In genomic region chr7:92624298-92624996, GRCh38 we compare ENCODE assay signal across 21 cellular contexts. TPM values are rescaled to one million over a fixed set of nuclear protein-coding genes. Genes with fewer than 3 reads are reported as not detected.
A peak's percentile ranks its signal among the peaks of the same experiment; 100 is the strongest.
DNase-seq lines count a peak whose midpoint lies in the region; ATAC-seq and TF ChIP-seq lines count a peak whose summit lies in the region.
"Had no signal": no experiment of that assay in that cellular context is flagged by ENCODE, and none has a peak within 500 bp of the region (broad histone marks: within the 10 kb centered on the region; RNA-seq: fewer than 3 reads in every experiment).

No MANE protein-coding gene starts in this region.

- H3K4me1 ChIP-seq in osteoblast (ENCODE audit: insufficient read depth, low read length) = peaks cover 25% of the 10 kb centered on the region
- H3K4me1 ChIP-seq: colonic mucosa had no signal

- H3K4me1 Mint-ChIP-seq in T-helper 1 cell treated with Interleukin-12 subunit alpha and Interleukin-12 subunit beta and Interleukin-4 antibody, amounts not matched to agents 30 μg/mL and 1 μg/mL, for 36 hours (ENCODE audit: low read depth) = peaks cover 54% of the 10 kb centered on the region
- H3K4me1 Mint-ChIP-seq in Calu3 (ENCODE audit: low read depth, unreplicated experiment) = peaks cover 49% of the 10 kb centered on the region
- H3K4me1 Mint-ChIP-seq in activated CD4-positive, alpha-beta memory T cell treated with anti-CD3 and anti-CD28 coated beads for 36 hours (ENCODE audit: low read depth) = peaks cover 79% of the 10 kb centered on the region

- peaks cover 9% of the 10 kb centered on the region for H3K36me3 ChIP-seq in brain microvascular endothelial cell (replicated peaks)
- H3K36me3 ChIP-seq in osteoblast (ENCODE audit: insufficient read depth, low read length) = no peaks in the 10 kb centered on the region
- H3K36me3 ChIP-seq: colonic mucosa, upper lobe of left lung had no signal

- POLR2A ChIA-PET in activated CD4-positive, alpha-beta memory T cell treated with anti-CD3 and anti-CD28 coated beads for 36 hours (lab: Charles Lee) = interaction anchor here (0.6 to 1.9 kb wide), 3 partner anchors 11 to 212 kb away, joined by 3 to 7 read pairs (median 3); partner anchors contain the start of gene CDK6

- intact Hi-C loops in Calu3 (cut with micrococcal nuclease; ENCODE audit: unreplicated experiment) = no loop called here
- intact Hi-C loops in activated CD4-positive, alpha-beta memory T cell treated with anti-CD3 and anti-CD28 coated beads for 36 hours (cut with micrococcal nuclease) = no loop called here
- intact Hi-C loops in sciatic nerve (cut with DNase I) = loop anchor here (10.0 kb wide), 1 partner anchor 430 kb away; no protein-coding TSS in a partner anchor

- no peak for DNase-seq in T-helper 1 cell
- no peak for DNase-seq in Calu3
- no peak for DNase-seq in activated CD4-positive, alpha-beta memory T cell treated with anti-CD3 and anti-CD28 coated beads for 36 hours
- DNase-seq in brain microvascular endothelial cell = no peak
- no peak for DNase-seq in osteoblast (ENCODE audit: insufficient read length, low spot score, missing footprints)
- DNase-seq in sciatic nerve (ENCODE audit: low spot score) = no peak
- DNase-seq in anterior cingulate cortex (lab: John Stamatoyannopoulos, UW) = no peak
- DNase-seq: activated gamma-delta T cell; body of pancreas; CD4-positive, alpha-beta memory T cell; colonic mucosa; DMS53; NCI-H524 treated with DMSO at 0.1 percent for 48 hours; nucleus accumbens; spleen; stimulated activated CD4-positive, alpha-beta T cell treated with anti-CD3 and anti-CD28 coated beads, Interleukin-4, amount 100 ng/mL, for 4 hours; upper lobe of left lung had no signal

- H3K27me3 ChIP-seq in brain microvascular endothelial cell (replicated peaks) (no peaks in the 10 kb centered on the region), osteoblast (ENCODE audit: insufficient read depth, low read length) (no peaks in the 10 kb centered on the region)
- H3K27me3 ChIP-seq: body of pancreas, colonic mucosa, spleen, upper lobe of left lung had no signal

- H3K4me2 ChIP-seq in osteoblast (ENCODE audit: insufficient read depth, low read length) = no peak overlapping the region

- H3K27ac ChIP-seq in brain microvascular endothelial cell (peak overlapping the region; percentile 55), osteoblast (ENCODE audit: low read depth, low read length) (no peak overlapping the region)
- H3K27ac ChIP-seq: 22Rv1, body of pancreas, SK-N-MC, spleen, upper lobe of left lung had no signal

- H2AFZ ChIP-seq in osteoblast (ENCODE audit: low read length) = no peak overlapping the region

- no TSS peak for BruUV-seq in Calu3 (replicated peaks; lab: Mats Ljungman, UMichigan)

- peaks cover 19% of the 10 kb centered on the region for H3K9me3 Mint-ChIP-seq in T-helper 1 cell treated with Interleukin-12 subunit alpha and Interleukin-12 subunit beta and Interleukin-4 antibody, amounts not matched to agents 30 μg/mL and 1 μg/mL, for 36 hours
- peaks cover 5% of the 10 kb centered on the region for H3K9me3 Mint-ChIP-seq in Calu3 (ENCODE audit: low read depth, unreplicated experiment)
- H3K9me3 Mint-ChIP-seq in activated CD4-positive, alpha-beta memory T cell treated with anti-CD3 and anti-CD28 coated beads for 36 hours = no peaks in the 10 kb centered on the region

- peaks cover 57% of the 10 kb centered on the region for H3K79me2 ChIP-seq in osteoblast (ENCODE audit: insufficient read depth, low read length)

- no peak overlapping the region for H3K4me3 ChIP-seq in brain microvascular endothelial cell (ENCODE audit: low read depth, low read length)
- H3K4me3 ChIP-seq in osteoblast (ENCODE audit: insufficient read depth, low read length) = no peak overlapping the region
- H3K4me3 ChIP-seq: body of pancreas, colonic mucosa, SK-N-MC, spleen, upper lobe of left lung had no signal

- no peak overlapping the region for H3K4me3 Mint-ChIP-seq in T-helper 1 cell treated with Interleukin-12 subunit alpha and Interleukin-12 subunit beta and Interleukin-4 antibody, amounts not matched to agents 30 μg/mL and 1 μg/mL, for 36 hours
- H3K4me3 Mint-ChIP-seq in Calu3 (ENCODE audit: low read depth, unreplicated experiment) = no peak overlapping the region
- no peak overlapping the region for H3K4me3 Mint-ChIP-seq in activated CD4-positive, alpha-beta memory T cell treated with anti-CD3 and anti-CD28 coated beads for 36 hours
- H3K4me3 Mint-ChIP-seq: CD4-positive, alpha-beta memory T cell; IgD-negative memory B cell had no signal

- CTCF ChIA-PET in Calu3 (lab: Charles Lee) = no interaction called here
- CTCF ChIA-PET in activated CD4-positive, alpha-beta memory T cell treated with anti-CD3 and anti-CD28 coated beads for 36 hours (lab: Charles Lee) = interaction anchor here (1.2 kb wide), 1 partner anchor 209 kb away, joined by 5 read pairs; no protein-coding TSS in a partner anchor

- H3K9me3 ChIP-seq in osteoblast (ENCODE audit: low read depth, low read length) = no peaks in the 10 kb centered on the region
- H3K9me3 ChIP-seq: body of pancreas, colonic mucosa, upper lobe of left lung had no signal

- H4K20me1 ChIP-seq in osteoblast (ENCODE audit: insufficient read depth, low read length) = no peaks in the 10 kb centered on the region

- no peaks in the 10 kb centered on the region for H3K27me3 Mint-ChIP-seq in T-helper 1 cell treated with Interleukin-12 subunit alpha and Interleukin-12 subunit beta and Interleukin-4 antibody, amounts not matched to agents 30 μg/mL and 1 μg/mL, for 36 hours (ENCODE audit: low read depth)
- no peaks in the 10 kb centered on the region for H3K27me3 Mint-ChIP-seq in Calu3 (ENCODE audit: unreplicated experiment)
- no peaks in the 10 kb centered on the region for H3K27me3 Mint-ChIP-seq in activated CD4-positive, alpha-beta memory T cell treated with anti-CD3 and anti-CD28 coated beads for 36 hours
- H3K27me3 Mint-ChIP-seq: CD4-positive, alpha-beta memory T cell had no signal

- ATAC-seq in sciatic nerve = no peak
- ATAC-seq: body of pancreas had no signal

- peaks cover 57% of the 10 kb centered on the region for H3K36me3 Mint-ChIP-seq in T-helper 1 cell treated with Interleukin-12 subunit alpha and Interleukin-12 subunit beta and Interleukin-4 antibody, amounts not matched to agents 30 μg/mL and 1 μg/mL, for 36 hours (ENCODE audit: low read depth)
- H3K36me3 Mint-ChIP-seq in Calu3 (ENCODE audit: insufficient read depth, unreplicated experiment) = peaks cover 24% of the 10 kb centered on the region
- H3K36me3 Mint-ChIP-seq in activated CD4-positive, alpha-beta memory T cell treated with anti-CD3 and anti-CD28 coated beads for 36 hours = peaks cover 56% of the 10 kb centered on the region

- peak overlapping the region; percentile 90 for H3K27ac Mint-ChIP-seq in T-helper 1 cell treated with Interleukin-12 subunit alpha and Interleukin-12 subunit beta and Interleukin-4 antibody, amounts not matched to agents 30 μg/mL and 1 μg/mL, for 36 hours
- peak overlapping the region; percentile 77 for H3K27ac Mint-ChIP-seq in Calu3 (ENCODE audit: unreplicated experiment)
- peak overlapping the region; percentile 89 for H3K27ac Mint-ChIP-seq in activated CD4-positive, alpha-beta memory T cell treated with anti-CD3 and anti-CD28 coated beads for 36 hours
- H3K27ac Mint-ChIP-seq: IgD-negative memory B cell had no signal

- in situ Hi-C loops in brain microvascular endothelial cell (cut with HindIII; ENCODE audit: low pct_ligation_motif_present, low sequenced_read_pairs) = no loop called here

- TF ChIP-seq CTCF in Calu3 (IDR thresholded peaks at IDR 0.05; ENCODE audit: unreplicated experiment) (no peak), brain microvascular endothelial cell (IDR thresholded peaks at IDR 0.05; ENCODE audit: low read depth, low read length, missing control alignments) (no peak), osteoblast (IDR thresholded peaks at IDR 0.05; ENCODE audit: extremely low read depth, low read depth, low read length) (no peak)

RNA-seq across cellular contexts. Expression of gene FAM133B, which starts 34.3 kb away (rescaled TPM):
- 26.4 and 30.0 TPM in 2 replicates for total RNA-seq in Calu3 (2022)
- total RNA-seq in activated CD4-positive, alpha-beta memory T cell treated with anti-CD3 and anti-CD28 coated beads for 36 hours = 10 to 100 TPM; 21.7 to 25.5 TPM
- 17.1 and 17.4 TPM in 2 replicates for total RNA-seq in osteoblast
- total RNA-seq in sciatic nerve = 32.1 TPM
